16 cellular contexts compared by ENCODE assay signal in the genomic region with DNA sequence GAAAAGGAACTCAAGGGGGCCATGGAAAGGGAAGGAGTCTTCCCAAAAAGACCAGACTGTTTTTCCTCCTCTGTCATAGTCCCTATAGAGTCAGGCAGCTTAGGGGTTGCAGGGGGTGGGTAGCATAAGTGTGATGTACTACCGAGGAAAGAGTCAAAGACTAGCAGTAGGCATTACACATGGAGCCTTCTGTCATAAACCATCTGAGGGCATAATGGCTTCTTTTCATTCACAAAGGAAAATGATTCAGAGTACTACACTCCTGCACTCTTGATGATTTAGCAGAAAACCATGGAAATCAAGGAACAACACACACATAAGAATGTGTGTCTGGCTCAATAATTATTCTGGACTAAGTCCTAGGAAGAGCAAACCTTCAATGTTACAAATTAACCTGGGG. TPM values are rescaled to one million over a fixed set of nuclear protein-coding genes. Genes with fewer than 3 reads are reported as not detected.
DNase-seq lines count a peak whose midpoint lies in the region; ATAC-seq and TF ChIP-seq lines count a peak whose summit lies in the region.
"Had no signal": no experiment of that assay in that cellular context is flagged by ENCODE, and none has a peak within 500 bp of the region (broad histone marks: within the 10 kb centered on the region; RNA-seq: fewer than 3 reads in every experiment).

No MANE protein-coding gene starts in this region.

- peaks cover 5% of the 10 kb centered on the region for H3K36me3 Mint-ChIP-seq in MCF 10A (ENCODE audit: insufficient read depth, unreplicated experiment)

- peaks cover 23% of the 10 kb centered on the region for H3K79me2 ChIP-seq in mammary epithelial cell (ENCODE audit: insufficient read depth, low read length)
- H3K79me2 ChIP-seq in MM.1S (ENCODE audit: low read length) = no peaks in the 10 kb centered on the region

- H4K20me1 ChIP-seq in mammary epithelial cell (ENCODE audit: insufficient read depth, low read length) (no peaks in the 10 kb centered on the region), MM.1S (ENCODE audit: insufficient read depth, low read length) (no peaks in the 10 kb centered on the region)

- H2AFZ ChIP-seq in mammary epithelial cell (ENCODE audit: low read depth, low read length) (no peak overlapping the region), MM.1S (ENCODE audit: low read length) (no peak overlapping the region)

- no peaks in the 10 kb centered on the region for H3K4me1 ChIP-seq in mammary epithelial cell (ENCODE audit: insufficient read depth, low read length)
- H3K4me1 ChIP-seq in right cardiac atrium (ENCODE audit: control insufficient read depth, insufficient read depth, low read length) = peaks cover 2% of the 10 kb centered on the region
- no peaks in the 10 kb centered on the region for H3K4me1 ChIP-seq in aorta (ENCODE audit: control insufficient read depth in 1 of 2, insufficient read depth in 2 of 2, low read length in 2 of 2)
- H3K4me1 ChIP-seq in MM.1S (ENCODE audit: low read length) = peaks cover 13% of the 10 kb centered on the region

- H3F3A ChIP-seq in MM.1S (ENCODE audit: insufficient read depth, low read length) = no peaks in the 10 kb centered on the region

- in situ Hi-C loops in mammary epithelial cell (cut with MboI; ENCODE audit: low sequenced_read_pairs in 2 of 2) = no loop called here

- H3K4me3 Mint-ChIP-seq in MCF 10A (ENCODE audit: unreplicated experiment) = no peak overlapping the region

- TF ChIP-seq CTCF in mammary epithelial cell (conservative IDR thresholded peaks at IDR 0.05 in 1 of 2, IDR thresholded peaks at IDR 0.05 in 1 of 2; ENCODE audit: extremely low read depth in 1 of 2, insufficient read depth in 1 of 2, low read depth in 1 of 2, low read length in 2 of 2) (no peak), MCF 10A (IDR thresholded peaks at IDR 0.05; ENCODE audit: unreplicated experiment) (no peak), WERI-Rb-1 (IDR thresholded peaks at IDR 0.05; ENCODE audit: low read depth, low read length) (no peak), MM.1S (IDR thresholded peaks at IDR 0.05; ENCODE audit: low read length) (no peak)

- dilution Hi-C loops in mammary epithelial cell (cut with HindIII; ENCODE audit: low sequenced_read_pairs) = no loop called here

- CTCF ChIA-PET in mammary epithelial cell (lab: Charles Lee; ENCODE audit: low non-redundant PET) = no interaction called here
- CTCF ChIA-PET in MCF 10A (lab: Yijun Ruan, JAX) = interaction anchor here (0.8 to 1.2 kb wide), 2 partner anchors 10 to 17 kb away, joined by 3 to 4 read pairs; no protein-coding TSS in a partner anchor

- H3K36me3 ChIP-seq in mammary epithelial cell (ENCODE audit: insufficient read depth, low read length) (peaks cover 2% of the 10 kb centered on the region), aorta (ENCODE audit: control insufficient read depth in 1 of 2, insufficient read depth in 2 of 2, low read length in 1 of 2) (no peaks in the 10 kb centered on the region), WERI-Rb-1 (peaks cover 8% of the 10 kb centered on the region), MM.1S (replicated peaks; ENCODE audit: insufficient read depth, low read length) (no peaks in the 10 kb centered on the region)
- H3K36me3 ChIP-seq: pancreas, transverse colon had no signal

- no peaks in the 10 kb centered on the region for H3K27me3 Mint-ChIP-seq in MCF 10A (ENCODE audit: insufficient read depth, unreplicated experiment)

- no peak overlapping the region for H3K27ac Mint-ChIP-seq in MCF 10A (ENCODE audit: low read depth, unreplicated experiment)
- H3K27ac Mint-ChIP-seq: activated T-helper 2 cell treated with anti-CD3 and anti-CD28 coated beads, Interferon-gamma antibody, Interleukin-2, Interleukin-4, amounts not matched to agents 10 μg/mL and 5 μg/mL and 100 μg/mL, durations not matched to agents 14 hours and 24 hours and 36 hours had no signal

- intact Hi-C loops in mammary epithelial cell (cut with micrococcal nuclease) (no loop called here), MCF 10A (cut with micrococcal nuclease) (no loop called here), right cardiac atrium (cut with DNase I) (no loop called here), aorta (cut with DNase I) (loop anchor here in 1 of 2 donors (5.0 kb wide), 1 partner anchor 276 kb away; no protein-coding TSS in a partner anchor)

- H3K27me3 ChIP-seq in mammary epithelial cell (ENCODE audit: insufficient read depth, low read length) (no peaks in the 10 kb centered on the region), right cardiac atrium (ENCODE audit: control insufficient read depth, insufficient read depth) (no peaks in the 10 kb centered on the region), aorta (ENCODE audit: control insufficient read depth in 1 of 2, insufficient read depth in 2 of 2, low read length in 1 of 2) (no peaks in the 10 kb centered on the region), WERI-Rb-1 (ENCODE audit: insufficient read depth, low read depth, severe bottlenecking) (no peaks in the 10 kb centered on the region), MM.1S (replicated peaks; ENCODE audit: insufficient read depth, low read length) (no peaks in the 10 kb centered on the region)
- H3K27me3 ChIP-seq: pancreas, transverse colon had no signal

- POLR2A ChIA-PET in MCF 10A (lab: Yijun Ruan, JAX) = interaction anchor here (0.5 to 0.7 kb wide), 2 partner anchors 9 to 14 kb away, joined by 3 read pairs; no protein-coding TSS in a partner anchor

- no peaks in the 10 kb centered on the region for H3K9me3 Mint-ChIP-seq in MCF 10A (ENCODE audit: unreplicated experiment)
- H3K9me3 Mint-ChIP-seq: activated T-helper 2 cell treated with anti-CD3 and anti-CD28 coated beads, Interferon-gamma antibody, Interleukin-2, Interleukin-4, amounts not matched to agents 10 μg/mL and 5 μg/mL and 100 μg/mL, durations not matched to agents 14 hours and 24 hours and 36 hours had no signal

- H3K4me2 ChIP-seq in mammary epithelial cell (ENCODE audit: insufficient read depth, low read depth, low read length) (no peak overlapping the region), MM.1S (ENCODE audit: low read depth, low read length) (no peak overlapping the region)

- DNase-seq in mammary epithelial cell = peak; percentile 27
- DNase-seq in MCF 10A (ENCODE audit: unreplicated experiment) = no peak
- peak; percentile 67 for DNase-seq in astrocyte of the hippocampus (ENCODE audit: low read depth, low spot score)
- no peak for DNase-seq in right cardiac atrium
- no peak for DNase-seq in aorta
- no peak for DNase-seq in NCI-H1436 treated with DMSO at 0.1 percent for 48 hours (lab: John Stamatoyannopoulos, UW)
- DNase-seq in WERI-Rb-1 = no peak
- no peak for DNase-seq in MM.1S
- DNase-seq: caudate nucleus, erythroblast, NCI-H1092, NCI-H446 treated with DMSO at 0.1 percent for 48 hours, pancreas, transverse colon had no signal

- H3K4me3 ChIP-seq in mammary epithelial cell (replicated peaks in 1 of 3; ENCODE audit: insufficient read depth in 1 of 3, low read depth in 2 of 3, low read length in 3 of 3) (no peak overlapping the region), right cardiac atrium (ENCODE audit: low read length) (no peak overlapping the region), aorta (ENCODE audit: low read length in 2 of 2) (no peak overlapping the region), WERI-Rb-1 (ENCODE audit: low read depth, low read length) (no peak overlapping the region), MM.1S (ENCODE audit: low read length) (no peak overlapping the region)
- H3K4me3 ChIP-seq: GM12878, pancreas, transverse colon had no signal

- peak; percentile 27 to 50 for ATAC-seq in right cardiac atrium
- ATAC-seq in aorta (ENCODE audit: low FRiP score) = peak; percentile 44
- ATAC-seq: GM12878 had no signal

- 100% methylated on average over 1 of the region's 1 CpG for WGBS in mammary epithelial cell (ENCODE audit: low coverage, missing lambda C conversion rate)
- WGBS in right cardiac atrium = 63% methylated on average over 1 of the region's 1 CpG
- 20 to 27% methylated on average over 1 of the region's 1 CpG for WGBS in aorta, 2 donors

- H3K27ac ChIP-seq in mammary epithelial cell (ENCODE audit: insufficient read depth, low read depth, low read length) = no peak overlapping the region
- no peak overlapping the region for H3K27ac ChIP-seq in right cardiac atrium (ENCODE audit: low read length)
- H3K27ac ChIP-seq in aorta (ENCODE audit: low read depth in 1 of 2, low read length in 2 of 2) = peak overlapping the region in 1 of 2 donors; percentile 37
- H3K27ac ChIP-seq in WERI-Rb-1 = no peak overlapping the region
- no peak overlapping the region for H3K27ac ChIP-seq in MM.1S (ENCODE audit: low read length)
- H3K27ac ChIP-seq: pancreas, transverse colon had no signal

- H3K9ac ChIP-seq in mammary epithelial cell (ENCODE audit: insufficient read depth, low read length) (no peak overlapping the region), MM.1S (ENCODE audit: low read length) (no peak overlapping the region)

- BruUV-seq in mammary epithelial cell (replicated peaks; lab: Mats Ljungman, UMichigan) = no TSS peak
- no TSS peak for BruUV-seq in MCF 10A (replicated peaks; lab: Mats Ljungman, UMichigan)

- H3K9me2 ChIP-seq in MM.1S (replicated peaks; ENCODE audit: insufficient read depth, low read length) = no peaks in the 10 kb centered on the region

- no peaks in the 10 kb centered on the region for H3K4me1 Mint-ChIP-seq in MCF 10A (ENCODE audit: insufficient read depth, unreplicated experiment)

- H3K9me3 ChIP-seq in mammary epithelial cell (replicated peaks; ENCODE audit: insufficient read depth, low read length) = no peaks in the 10 kb centered on the region
- H3K9me3 ChIP-seq in right cardiac atrium (ENCODE audit: control insufficient read depth, low read length) = no peaks in the 10 kb centered on the region
- H3K9me3 ChIP-seq in aorta (ENCODE audit: control insufficient read depth, low read length) = no peaks in the 10 kb centered on the region
- no peaks in the 10 kb centered on the region for H3K9me3 ChIP-seq in WERI-Rb-1 (ENCODE audit: severe bottlenecking)
- no peaks in the 10 kb centered on the region for H3K9me3 ChIP-seq in MM.1S (replicated peaks; ENCODE audit: insufficient read depth, low read length)
- H3K9me3 ChIP-seq: pancreas, transverse colon had no signal

RNA-seq across cellular contexts. Expression of a gene that starts 14.9 kb away (rescaled TPM):
- total RNA-seq in mammary epithelial cell (not detected), MCF 10A (2022) (not detected in 2 replicates), right cardiac atrium (1,000 to 10,000 TPM in 3 of 4 donors, 100 to 1,000 TPM in 1; 654 to 1,907 (median 1,288) TPM), aorta (100 to 1,000 TPM; 232 to 587 TPM)
- polyA plus RNA-seq in mammary epithelial cell (not detected), right cardiac atrium (1,272 TPM), aorta (100 to 1,000 TPM; 539 to 955 TPM)
- not detected for polyA minus RNA-seq in mammary epithelial cell
- total RNA-seq: activated T-helper 2 cell treated with anti-CD3 and anti-CD28 coated beads, Interferon-gamma antibody, Interleukin-2, Interleukin-4, amounts not matched to agents 10 μg/mL and 5 μg/mL and 100 μg/mL, durations not matched to agents 14 hours and 24 hours and 36 hours; GM12878 had no signal

Comparison
In these comparisons a context has a peak if more than half of its experiments do, and no peak if none do; other contexts are left out.
1. DNase-seq: peak in mammary epithelial cell (single experiment) and astrocyte of the hippocampus (single experiment); none in MCF 10A (single experiment), right cardiac atrium (0 of 3), aorta (0 of 2), NCI-H1436 treated with DMSO at 0.1 percent for 48 hours (single experiment), WERI-Rb-1 (single experiment) and MM.1S (single experiment).
2. RNA of a gene that starts 14.9 kb away (total RNA-seq): 654 to 1,907 TPM in right cardiac atrium and 232 to 587 TPM in aorta; not detected in mammary epithelial cell and not detected in MCF 10A; every median in the first group is over 100 times any median in the second.